Comparison of ENCODE assay signal across 38 cellular contexts in the genomic region with DNA sequence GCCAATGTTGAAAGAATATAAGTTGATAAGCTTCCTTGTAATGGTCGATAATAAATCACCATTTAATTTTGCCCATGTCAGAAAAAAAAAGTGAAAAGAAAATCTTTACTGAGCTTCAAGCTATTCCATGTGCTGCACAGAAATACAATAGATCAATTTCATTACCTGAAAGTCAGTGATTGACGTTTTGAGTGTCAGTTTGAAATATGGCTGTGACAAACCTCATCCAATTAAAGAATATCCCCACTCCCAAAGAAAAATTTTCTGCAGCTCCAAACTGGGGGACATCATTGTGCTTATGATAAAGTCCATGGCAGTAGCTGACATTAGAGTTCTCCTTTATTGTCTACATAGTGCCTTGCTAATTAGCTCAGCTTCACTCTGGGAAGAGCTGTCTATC.
"Had no signal": no experiment of that assay in that cellular context is flagged by ENCODE, and none has a peak within 500 bp of the region (broad histone marks: within the 10 kb centered on the region; RNA-seq: fewer than 3 reads in every experiment).

No MANE protein-coding gene starts in this region.

- H3K9me3 Mint-ChIP-seq: activated naive CD4-positive, alpha-beta T cell treated with anti-CD3 and anti-CD28 coated beads, Interleukin-2, amount 50 U/mL, for 24 hours had no signal

- H3K9me3 ChIP-seq: adrenal gland, ascending aorta, body of pancreas, breast epithelium had no signal

- H3K4me1 Mint-ChIP-seq: activated naive CD4-positive, alpha-beta T cell treated with anti-CD3 and anti-CD28 coated beads, Interleukin-2, amount 10 ng/mL, durations not matched to agents 7 days and 5 days; activated naive CD4-positive, alpha-beta T cell treated with anti-CD3 and anti-CD28 coated beads, Interleukin-2, amount 50 U/mL, for 24 hours; activated naive CD8-positive, alpha-beta T cell treated with anti-CD3 and anti-CD28 coated beads for 36 hours; activated naive CD8-positive, alpha-beta T cell treated with anti-CD3 and anti-CD28 coated beads, Interleukin-2, amount 10 ng/mL, durations not matched to agents 7 days and 5 days; activated naive CD8-positive, alpha-beta T cell treated with anti-CD3 and anti-CD28 coated beads, Interleukin-2, amount 50 U/mL, for 24 hours; activated T-helper 17 cell treated with anti-CD3 and anti-CD28 coated beads, Interleukin-2, amount 50 U/mL, for 72 hours; brain; central memory CD8-positive, alpha-beta T cell had no signal

- H3K4me1 ChIP-seq: adrenal gland, ascending aorta, body of pancreas, breast epithelium had no signal

- H3K36me3 ChIP-seq: adrenal gland, ascending aorta, brain microvascular endothelial cell, breast epithelium, cardiac muscle cell had no signal

- DNase-seq: activated effector memory CD4-positive, alpha-beta T cell treated with anti-CD3 and anti-CD28 coated beads, Interleukin-2, amount 50 U/mL, for 16 hours; activated effector memory CD4-positive, alpha-beta T cell treated with Interleukin-2 at 50 U/mL for 16 hours; activated gamma-delta T cell; activated gamma-delta T cell treated with Interleukin-2 at 50 U/mL for 16 hours; activated naive CD4-positive, alpha-beta T cell; activated naive CD4-positive, alpha-beta T cell treated with anti-CD3 and anti-CD28 coated beads for 36 hours; activated naive CD4-positive, alpha-beta T cell treated with anti-CD3 and anti-CD28 coated beads, Interleukin-2, amount 10 ng/mL, durations not matched to agents 7 days and 5 days; activated naive CD4-positive, alpha-beta T cell treated with anti-CD3 and anti-CD28 coated beads, Interleukin-2, amount 50 U/mL, for 16 hours; activated naive CD4-positive, alpha-beta T cell treated with Interleukin-2 at 50 U/mL for 16 hours; activated naive CD8-positive, alpha-beta T cell treated with anti-CD3 and anti-CD28 coated beads for 36 hours; activated naive CD8-positive, alpha-beta T cell treated with anti-CD3 and anti-CD28 coated beads, Interleukin-2, amount 10 ng/mL, durations not matched to agents 7 days and 5 days; activated naive CD8-positive, alpha-beta T cell treated with anti-CD3 and anti-CD28 coated beads, Interleukin-2, amount 50 U/mL, for 24 hours; activated T-cell treated with anti-CD3 and anti-CD28 coated beads, Interleukin-2, amount 50 U/mL, for 1 hour; activated T-cell treated with anti-CD3 and anti-CD28 coated beads, Interleukin-2, amount 50 U/mL, for 24 hours; activated T-cell treated with anti-CD3 and anti-CD28 coated beads, Interleukin-2, amount 50 U/mL, for 4 hours; activated T-cell treated with anti-CD3 and anti-CD28 coated beads, Interleukin-2, amount 50 U/mL, for 48 hours; activated T-cell treated with anti-CD3 and anti-CD28 coated beads, Interleukin-2, amount 50 U/mL, for 72 hours; adrenal gland; amniotic stem cell; amygdala; anterior cingulate cortex; aorta; body of pancreas; brain microvascular endothelial cell; caudate nucleus; central memory CD4-positive, alpha-beta T cell; cerebellar nuclear complex had no signal

- ATAC-seq: activated naive CD4-positive, alpha-beta T cell treated with anti-CD3 and anti-CD28 coated beads, Interleukin-2, amount 50 U/mL, for 72 hours; activated naive CD8-positive, alpha-beta T cell treated with anti-CD3 and anti-CD28 coated beads, Interleukin-2, amount 50 U/mL, for 24 hours; activated T-cell treated with anti-CD3 and anti-CD28 coated beads, Interleukin-2, amount 50 U/mL, for 4 hours; activated T-cell treated with anti-CD3 and anti-CD28 coated beads, Interleukin-2, amount 50 U/mL, for 72 hours; activated T-helper 17 cell treated with anti-CD3 and anti-CD28 coated beads, Interleukin-2, amount 50 U/mL, for 72 hours; body of pancreas had no signal

- H3K27me3 Mint-ChIP-seq: activated naive CD4-positive, alpha-beta T cell treated with anti-CD3 and anti-CD28 coated beads, Interleukin-2, amount 10 ng/mL, durations not matched to agents 7 days and 5 days; activated naive CD4-positive, alpha-beta T cell treated with anti-CD3 and anti-CD28 coated beads, Interleukin-2, amount 50 U/mL, for 24 hours; activated naive CD8-positive, alpha-beta T cell; activated naive CD8-positive, alpha-beta T cell treated with anti-CD3 and anti-CD28 coated beads for 36 hours; activated naive CD8-positive, alpha-beta T cell treated with anti-CD3 and anti-CD28 coated beads, Interleukin-2, amount 10 ng/mL, durations not matched to agents 7 days and 5 days; activated naive CD8-positive, alpha-beta T cell treated with anti-CD3 and anti-CD28 coated beads, Interleukin-2, amount 50 U/mL, for 24 hours; activated T-cell treated with anti-CD3 and anti-CD28 coated beads, Interleukin-2, amount 50 U/mL, for 24 hours; activated T-helper 17 cell treated with anti-CD3 and anti-CD28 coated beads, Interleukin-2, amount 50 U/mL, for 72 hours; central memory CD8-positive, alpha-beta T cell had no signal

- H3K27ac Mint-ChIP-seq: activated naive CD4-positive, alpha-beta T cell treated with anti-CD3 and anti-CD28 coated beads for 36 hours; activated naive CD4-positive, alpha-beta T cell treated with anti-CD3 and anti-CD28 coated beads, Interleukin-2, amount 10 ng/mL, durations not matched to agents 7 days and 5 days; activated naive CD4-positive, alpha-beta T cell treated with anti-CD3 and anti-CD28 coated beads, Interleukin-2, amount 50 U/mL, for 24 hours; activated naive CD4-positive, alpha-beta T cell treated with anti-CD3 and anti-CD28 coated beads, Interleukin-2, amount 50 U/mL, for 72 hours; activated naive CD8-positive, alpha-beta T cell; activated naive CD8-positive, alpha-beta T cell treated with anti-CD3 and anti-CD28 coated beads for 36 hours; activated naive CD8-positive, alpha-beta T cell treated with anti-CD3 and anti-CD28 coated beads, Interleukin-2, amount 10 ng/mL, durations not matched to agents 7 days and 5 days; activated naive CD8-positive, alpha-beta T cell treated with anti-CD3 and anti-CD28 coated beads, Interleukin-2, amount 50 U/mL, for 24 hours; activated T-cell treated with anti-CD3 and anti-CD28 coated beads, Interleukin-2, amount 50 U/mL, for 24 hours; activated T-cell treated with anti-CD3 and anti-CD28 coated beads, Interleukin-2, amount 50 U/mL, for 72 hours; activated T-helper 1 cell treated with anti-CD3 and anti-CD28 coated beads, Interleukin-12 subunit alpha, Interleukin-12 subunit beta, Interleukin-2, Interleukin-4 antibody, amounts not matched to agents 30 ng/mL and 10 ng/mL and 1 ng/mL, durations not matched to agents 14 hours and 24 hours and 36 hours; activated T-helper 17 cell treated with anti-CD3 and anti-CD28 coated beads, Interleukin-2, amount 50 U/mL, for 72 hours; activated T-helper 2 cell treated with anti-CD3 and anti-CD28 coated beads, Interferon-gamma antibody, Interleukin-2, Interleukin-4, amounts not matched to agents 10 μg/mL and 5 μg/mL and 100 μg/mL, durations not matched to agents 14 hours and 24 hours and 36 hours had no signal

- H3K4me3 ChIP-seq: adrenal gland, ascending aorta, body of pancreas, breast epithelium, cardiac muscle cell had no signal

- H3K4me3 Mint-ChIP-seq: activated naive CD4-positive, alpha-beta T cell treated with anti-CD3 and anti-CD28 coated beads for 36 hours; activated naive CD4-positive, alpha-beta T cell treated with anti-CD3 and anti-CD28 coated beads, Interleukin-2, amount 10 ng/mL, durations not matched to agents 7 days and 5 days; activated naive CD4-positive, alpha-beta T cell treated with anti-CD3 and anti-CD28 coated beads, Interleukin-2, amount 50 U/mL, for 24 hours; activated naive CD8-positive, alpha-beta T cell; activated naive CD8-positive, alpha-beta T cell treated with anti-CD3 and anti-CD28 coated beads for 36 hours; activated naive CD8-positive, alpha-beta T cell treated with anti-CD3 and anti-CD28 coated beads, Interleukin-2, amount 10 ng/mL, durations not matched to agents 7 days and 5 days; activated naive CD8-positive, alpha-beta T cell treated with anti-CD3 and anti-CD28 coated beads, Interleukin-2, amount 50 U/mL, for 24 hours; activated T-cell treated with anti-CD3 and anti-CD28 coated beads, Interleukin-2, amount 50 U/mL, for 24 hours; activated T-cell treated with anti-CD3 and anti-CD28 coated beads, Interleukin-2, amount 50 U/mL, for 4 hours; activated T-cell treated with anti-CD3 and anti-CD28 coated beads, Interleukin-2, amount 50 U/mL, for 72 hours; activated T-helper 1 cell treated with anti-CD3 and anti-CD28 coated beads, Interleukin-12 subunit alpha, Interleukin-12 subunit beta, Interleukin-2, Interleukin-4 antibody, amounts not matched to agents 30 ng/mL and 10 ng/mL and 1 ng/mL, durations not matched to agents 14 hours and 24 hours and 36 hours; activated T-helper 17 cell treated with anti-CD3 and anti-CD28 coated beads, Interleukin-2, amount 50 U/mL, for 72 hours; brain; central memory CD8-positive, alpha-beta T cell had no signal

- H3K27me3 ChIP-seq: adrenal gland, ascending aorta, body of pancreas, brain microvascular endothelial cell, breast epithelium, cardiac muscle cell had no signal

- H3K36me3 Mint-ChIP-seq: activated naive CD4-positive, alpha-beta T cell treated with anti-CD3 and anti-CD28 coated beads, Interleukin-2, amount 10 ng/mL, durations not matched to agents 7 days and 5 days; activated naive CD4-positive, alpha-beta T cell treated with anti-CD3 and anti-CD28 coated beads, Interleukin-2, amount 50 U/mL, for 24 hours; activated naive CD8-positive, alpha-beta T cell; activated naive CD8-positive, alpha-beta T cell treated with anti-CD3 and anti-CD28 coated beads for 36 hours; brain had no signal

- H3K27ac ChIP-seq: adrenal gland, ascending aorta, body of pancreas, brain microvascular endothelial cell, breast epithelium, cardiac muscle cell had no signal
